Comparison of ENCODE assay signal across 36 cellular contexts in genomic region chr16:84408314-84408690, GRCh38. TPM values are rescaled to one million over a fixed set of nuclear protein-coding genes. Genes with fewer than 3 reads are reported as not detected.
"Had no signal": no experiment of that assay in that cellular context is flagged by ENCODE, and none has a peak within 500 bp of the region (broad histone marks: within the 10 kb centered on the region; RNA-seq: fewer than 3 reads in every experiment).

No MANE protein-coding gene starts in this region.

- H3K4me2 ChIP-seq: PC-9 had no signal

- H2AFZ ChIP-seq: PC-9 had no signal

- H3K4me1 Mint-ChIP-seq: activated CD8-positive, alpha-beta memory T cell treated with anti-CD3 and anti-CD28 coated beads, Interleukin-2, amount 10 ng/mL, durations not matched to agents 7 days and 5 days; WTC11 had no signal

- DNase-seq: activated CD4-positive, alpha-beta memory T cell treated with anti-CD3 and anti-CD28 coated beads for 36 hours; activated CD4-positive, alpha-beta T cell treated with anti-CD3 and anti-CD28 coated beads for 4 hours; activated CD4-positive, alpha-beta T cell treated with anti-CD3 and anti-CD28 coated beads, Interleukin-2, amount 50 U/mL, for 1 hour; activated CD4-positive, CD25-positive, alpha-beta regulatory T cell treated with anti-CD3 and anti-CD28 coated beads, Interleukin-2, amount 50 U/mL, for 72 hours; activated CD8-positive, alpha-beta memory T cell treated with anti-CD3 and anti-CD28 coated beads for 24 hours; activated CD8-positive, alpha-beta memory T cell treated with anti-CD3 and anti-CD28 coated beads, Interleukin-2, amount 10 ng/mL, durations not matched to agents 7 days and 5 days; activated CD8-positive, alpha-beta memory T cell treated with anti-CD3 and anti-CD28 coated beads, Interleukin-2, amount 50 U/mL, for 48 hours; activated effector memory CD4-positive, alpha-beta T cell treated with Interleukin-2 at 50 U/mL for 16 hours; activated naive CD4-positive, alpha-beta T cell treated with anti-CD3 and anti-CD28 coated beads, Interleukin-2, amount 10 ng/mL, durations not matched to agents 7 days and 5 days; activated naive CD8-positive, alpha-beta T cell treated with anti-CD3 and anti-CD28 coated beads, Interleukin-2, amount 50 U/mL, for 24 hours; activated T-cell treated with anti-CD3 and anti-CD28 coated beads, Interleukin-2, amount 50 U/mL, for 48 hours; anterior cingulate cortex; central memory CD4-positive, alpha-beta T cell; Kasumi-1; KG1; MG63; NCI-H1048; NCI-H1105 treated with DMSO at 0.1 percent for 48 hours; NCI-H1436 treated with DMSO at 0.1 percent for 48 hours; NCI-H1694 treated with DMSO at 0.1 percent for 48 hours; NCI-H2029; NCI-H345; NCI-H524 treated with DMSO at 0.1 percent for 48 hours; PC-9; SHP77; SJCRH30; T1000 had no signal

- H3K27me3 ChIP-seq: MG63, SJCRH30 had no signal

- H3K4me3 Mint-ChIP-seq: activated CD4-positive, alpha-beta memory T cell treated with anti-CD3 and anti-CD28 coated beads for 36 hours; activated CD8-positive, alpha-beta memory T cell treated with anti-CD3 and anti-CD28 coated beads, Interleukin-2, amount 10 ng/mL, durations not matched to agents 7 days and 5 days; activated naive CD4-positive, alpha-beta T cell treated with anti-CD3 and anti-CD28 coated beads, Interleukin-2, amount 10 ng/mL, durations not matched to agents 7 days and 5 days; activated naive CD8-positive, alpha-beta T cell; activated naive CD8-positive, alpha-beta T cell treated with anti-CD3 and anti-CD28 coated beads, Interleukin-2, amount 50 U/mL, for 24 hours; brain; WTC11 had no signal

- H3K27ac Mint-ChIP-seq: activated CD4-positive, alpha-beta memory T cell treated with anti-CD3 and anti-CD28 coated beads for 36 hours; activated CD8-positive, alpha-beta memory T cell treated with anti-CD3 and anti-CD28 coated beads, Interleukin-2, amount 10 ng/mL, durations not matched to agents 7 days and 5 days; activated naive CD4-positive, alpha-beta T cell treated with anti-CD3 and anti-CD28 coated beads, Interleukin-2, amount 10 ng/mL, durations not matched to agents 7 days and 5 days; activated naive CD8-positive, alpha-beta T cell; activated naive CD8-positive, alpha-beta T cell treated with anti-CD3 and anti-CD28 coated beads, Interleukin-2, amount 50 U/mL, for 24 hours had no signal

- FAIRE-seq: bronchial epithelial cell, TTC549 had no signal

- H3K9me3 ChIP-seq: MG63, SJCRH30 had no signal

- H3K4me1 ChIP-seq: SJCRH30 had no signal

- ATAC-seq: activated CD8-positive, alpha-beta memory T cell treated with anti-CD3 and anti-CD28 coated beads, Interleukin-2, amount 10 ng/mL, durations not matched to agents 7 days and 5 days; activated naive CD8-positive, alpha-beta T cell treated with anti-CD3 and anti-CD28 coated beads, Interleukin-2, amount 50 U/mL, for 24 hours; WTC11 had no signal

- H3K36me3 Mint-ChIP-seq: activated CD4-positive, alpha-beta memory T cell treated with anti-CD3 and anti-CD28 coated beads for 36 hours; activated CD8-positive, alpha-beta memory T cell treated with anti-CD3 and anti-CD28 coated beads, Interleukin-2, amount 10 ng/mL, durations not matched to agents 7 days and 5 days; activated naive CD4-positive, alpha-beta T cell treated with anti-CD3 and anti-CD28 coated beads, Interleukin-2, amount 10 ng/mL, durations not matched to agents 7 days and 5 days; activated naive CD8-positive, alpha-beta T cell; brain; WTC11 had no signal

- H3K27ac ChIP-seq: PC-9, SJCRH30, SK-N-MC had no signal

- H3K9me3 Mint-ChIP-seq: activated CD4-positive, alpha-beta memory T cell treated with anti-CD3 and anti-CD28 coated beads for 36 hours; activated naive CD4-positive, alpha-beta T cell treated with anti-CD3 and anti-CD28 coated beads, Interleukin-2, amount 10 ng/mL, durations not matched to agents 7 days and 5 days; activated naive CD8-positive, alpha-beta T cell treated with anti-CD3 and anti-CD28 coated beads, Interleukin-2, amount 50 U/mL, for 24 hours; WTC11 had no signal

- H3K4me3 ChIP-seq: MG63, PC-9, SJCRH30, SK-N-MC had no signal

- H3K36me3 ChIP-seq: MG63, SJCRH30 had no signal

RNA-seq across cellular contexts. Expression of gene ATP2C2, which starts 40.0 kb away (rescaled TPM):
- total RNA-seq: activated CD4-positive, alpha-beta memory T cell treated with anti-CD3 and anti-CD28 coated beads for 36 hours; activated CD8-positive, alpha-beta memory T cell treated with anti-CD3 and anti-CD28 coated beads, Interleukin-2, amount 10 ng/mL, durations not matched to agents 7 days and 5 days; NCI-H460; T-helper 1 cell treated with Interleukin-12 subunit alpha and Interleukin-12 subunit beta and Interleukin-4 antibody, amounts not matched to agents 30 ng/mL and 1 ng/mL, for 36 hours; T-helper 2 cell treated with Interferon-gamma antibody and Interleukin-4, amounts not matched to agents 100 ng/mL and 5 ng/mL, for 36 hours had no signal
